In genomic region chr16:83807327-83807709, GRCh38 we compare ENCODE assay signal across 8 cellular contexts. TPM values are rescaled to one million over a fixed set of nuclear protein-coding genes. Genes with fewer than 3 reads are reported as not detected.
DNase-seq lines count a peak whose midpoint lies in the region; ATAC-seq and TF ChIP-seq lines count a peak whose summit lies in the region.

No MANE protein-coding gene starts in this region.

- in situ Hi-C loops in mammary epithelial cell (cut with MboI; ENCODE audit: low sequenced_read_pairs in 2 of 2): no loop called here

- H3K27me3 ChIP-seq in BLaER1 treated with 17β-estradiol and CSF1 and Interleukin-3, amounts not matched to agents 10 nM and 100 nM: no peaks in the 10 kb centered on the region
- H3K27me3 ChIP-seq in mammary epithelial cell (ENCODE audit: insufficient read depth, low read length): no peaks in the 10 kb centered on the region
- no peaks in the 10 kb centered on the region for H3K27me3 ChIP-seq in naive thymus-derived CD4-positive, alpha-beta T cell (ENCODE audit: control insufficient read depth in 2 of 2, insufficient read depth in 2 of 2, low read length in 2 of 2)

- BruUV-seq in mammary epithelial cell (replicated peaks; lab: Mats Ljungman, UMichigan): no TSS peak

- H3K27ac Mint-ChIP-seq in naive thymus-derived CD4-positive, alpha-beta T cell: peak overlapping the region; percentile 87 to 98 (median 94)

- peak overlapping the region in 5 of 10 experiments; percentile 11 to 100 (median 93); a peak in 5 of 20 replicates for H3K4me3 ChIP-seq in BLaER1 treated with 17β-estradiol and CSF1 and Interleukin-3, amounts not matched to agents 10 nM and 100 nM
- peak overlapping the region in 2 of 3 experiments; percentile 17 to 38 for H3K4me3 ChIP-seq in mammary epithelial cell (replicated peaks in 1 of 3; ENCODE audit: insufficient read depth in 1 of 3, low read depth in 2 of 3, low read length in 3 of 3)
- peak overlapping the region; percentile 90 for H3K4me3 ChIP-seq in naive thymus-derived CD4-positive, alpha-beta T cell (ENCODE audit: low read length)

- H3K9me3 Mint-ChIP-seq in naive thymus-derived CD4-positive, alpha-beta T cell: peaks cover 0 to 3% (median 0%) of the 10 kb centered on the region in 11 donors

- H3K79me2 ChIP-seq in mammary epithelial cell (ENCODE audit: insufficient read depth, low read length): peaks cover 38% of the 10 kb centered on the region

- intact Hi-C loops in mammary epithelial cell (cut with micrococcal nuclease): loop anchor here (10.0 kb wide), 1 partner anchor 1173 kb away; no protein-coding TSS in a partner anchor
- intact Hi-C loops in naive thymus-derived CD4-positive, alpha-beta T cell (cut with micrococcal nuclease): loop anchor here (1.0 to 5.0 kb wide), 7 partner anchors 92 to 1637 kb away; partner anchors contain the start of genes DNAAF1 (in 2 of the 2), HSDL1 (in 2 of the 2), MBTPS1 (in 2 of the 2) and TAF1C (in 2 of the 2)

- peaks cover 0 to 12% (median 0%) of the 10 kb centered on the region in 11 experiments; a peak in 3 of 22 replicates for H3K9me3 ChIP-seq in BLaER1 treated with 17β-estradiol and CSF1 and Interleukin-3, amounts not matched to agents 10 nM and 100 nM (replicated peaks in 1 of 11)
- no peaks in the 10 kb centered on the region for H3K9me3 ChIP-seq in mammary epithelial cell (replicated peaks; ENCODE audit: insufficient read depth, low read length)
- H3K9me3 ChIP-seq in naive thymus-derived CD4-positive, alpha-beta T cell (ENCODE audit: control insufficient read depth in 2 of 3, low read length in 3 of 3): no peaks in the 10 kb centered on the region

- H3K36me3 ChIP-seq in BLaER1 treated with 17β-estradiol and CSF1 and Interleukin-3, amounts not matched to agents 10 nM and 100 nM: peaks cover 29 to 33% (median 30%) of the 10 kb centered on the region in 11 experiments
- H3K36me3 ChIP-seq in mammary epithelial cell (ENCODE audit: insufficient read depth, low read length): peaks cover 2% of the 10 kb centered on the region
- H3K36me3 ChIP-seq in naive thymus-derived CD4-positive, alpha-beta T cell (ENCODE audit: control insufficient read depth in 2 of 3, insufficient read depth in 3 of 3, low read length in 3 of 3): peaks cover 0 to 18% (median 3%) of the 10 kb centered on the region in 3 experiments

- no peak for TF ChIP-seq CTCF in mammary epithelial cell (conservative IDR thresholded peaks at IDR 0.05 in 1 of 2, IDR thresholded peaks at IDR 0.05 in 1 of 2; ENCODE audit: extremely low read depth in 1 of 2, insufficient read depth in 1 of 2, low read depth in 1 of 2, low read length in 2 of 2)

- H3K4me1 Mint-ChIP-seq in naive thymus-derived CD4-positive, alpha-beta T cell: peaks cover 19 to 55% (median 48%) of the 10 kb centered on the region in 7 donors

- H3K27me3 Mint-ChIP-seq in naive thymus-derived CD4-positive, alpha-beta T cell: peaks cover 0 to 6% (median 3%) of the 10 kb centered on the region in 5 donors

- DNase-seq in mammary epithelial cell (no peak), NCI-H187 (lab: John Stamatoyannopoulos, UW) (no peak), NCI-H1105 (lab: John Stamatoyannopoulos, UW) (no peak), COLO829 (ENCODE audit: low spot score) (no peak), SIG-M5 (lab: John Stamatoyannopoulos, UW) (no peak)
- no peak for DNase-seq in naive thymus-derived CD4-positive, alpha-beta T cell

- H4K20me1 ChIP-seq in BLaER1 treated with 17β-estradiol and CSF1 and Interleukin-3, amounts not matched to agents 10 nM and 100 nM: peaks cover 20 to 36% (median 31%) of the 10 kb centered on the region in 11 experiments; a peak in 17 of 22 replicates
- no peaks in the 10 kb centered on the region for H4K20me1 ChIP-seq in mammary epithelial cell (ENCODE audit: insufficient read depth, low read length)

- WGBS in mammary epithelial cell (ENCODE audit: low coverage, missing lambda C conversion rate): 80% methylated on average over 6 of the region's 8 CpGs

- H3K4me1 ChIP-seq in BLaER1 treated with 17β-estradiol and CSF1 and Interleukin-3, amounts not matched to agents 10 nM and 100 nM: peaks cover 35 to 80% (median 50%) of the 10 kb centered on the region in 10 experiments
- peaks cover 6% of the 10 kb centered on the region for H3K4me1 ChIP-seq in mammary epithelial cell (ENCODE audit: insufficient read depth, low read length)
- peaks cover 9 to 21% of the 10 kb centered on the region in 2 donors for H3K4me1 ChIP-seq in naive thymus-derived CD4-positive, alpha-beta T cell (ENCODE audit: control insufficient read depth in 2 of 2, insufficient read depth in 2 of 2, low read length in 2 of 2)

- H3K36me3 Mint-ChIP-seq in naive thymus-derived CD4-positive, alpha-beta T cell: peaks cover 0 to 17% (median 13%) of the 10 kb centered on the region in 5 donors

- POLR2A ChIA-PET in naive thymus-derived CD4-positive, alpha-beta T cell (lab: Charles Lee): interaction anchor here (1.1 to 1.5 kb wide), 2 partner anchors 92 to 387 kb away, joined by 3 to 7 read pairs; partner anchors contain the start of gene MLYCD

- peak overlapping the region in 10 of 11 experiments; percentile 26 to 98 (median 66); a peak in 18 of 22 replicates for H3K4me2 ChIP-seq in BLaER1 treated with 17β-estradiol and CSF1 and Interleukin-3, amounts not matched to agents 10 nM and 100 nM
- H3K4me2 ChIP-seq in mammary epithelial cell (ENCODE audit: insufficient read depth, low read depth, low read length): peak overlapping the region; percentile 37

- ATAC-seq in HG02885 (IDR thresholded peaks at IDR 0.05; ENCODE audit: poor library complexity, unreplicated experiment): peak; percentile 3
- no peak for ATAC-seq in naive thymus-derived CD4-positive, alpha-beta T cell

- dilution Hi-C loops in mammary epithelial cell (cut with HindIII; ENCODE audit: low sequenced_read_pairs): no loop called here

- peak overlapping the region in 10 of 11 experiments; percentile 29 to 94 (median 92); a peak in 18 of 22 replicates for H3K27ac ChIP-seq in BLaER1 treated with 17β-estradiol and CSF1 and Interleukin-3, amounts not matched to agents 10 nM and 100 nM
- peak overlapping the region; percentile 9 for H3K27ac ChIP-seq in mammary epithelial cell (ENCODE audit: insufficient read depth, low read depth, low read length)
- peak overlapping the region; percentile 87 for H3K27ac ChIP-seq in naive thymus-derived CD4-positive, alpha-beta T cell (ENCODE audit: low read depth, low read length)

- H2AFZ ChIP-seq in mammary epithelial cell (ENCODE audit: low read depth, low read length): peak overlapping the region; percentile 97

- peak overlapping the region; percentile 91 to 99 (median 98) for H3K4me3 Mint-ChIP-seq in naive thymus-derived CD4-positive, alpha-beta T cell

- no peak overlapping the region for H3K9ac ChIP-seq in BLaER1 treated with 17β-estradiol and CSF1 and Interleukin-3, amounts not matched to agents 10 nM and 100 nM
- no peak overlapping the region for H3K9ac ChIP-seq in mammary epithelial cell (ENCODE audit: insufficient read depth, low read length)

- CTCF ChIA-PET in mammary epithelial cell (lab: Charles Lee; ENCODE audit: low non-redundant PET): no interaction called here
- CTCF ChIA-PET in naive thymus-derived CD4-positive, alpha-beta T cell (lab: Charles Lee): interaction anchor here (1.6 kb wide), 1 partner anchor 17 kb away, joined by 3 read pairs; no protein-coding TSS in a partner anchor

RNA-seq across cellular contexts. Expression of gene HSBP1, which starts 0.5 kb away (rescaled TPM):
- total RNA-seq in mammary epithelial cell: 100 to 1,000 TPM in 1 of 2 donors, 10 to 100 TPM in 1; 17.7 to 130 TPM
- 82.3 TPM for polyA plus RNA-seq in mammary epithelial cell
- polyA minus RNA-seq in mammary epithelial cell: 85.9 TPM
- 10 to 100 TPM; 20.6 to 78.3 (median 32.3) TPM for total RNA-seq in naive thymus-derived CD4-positive, alpha-beta T cell
- 10 to 100 TPM in 1 of 2 donors, 1 to 10 TPM in 1; 5.9 to 28.3 TPM for polyA plus RNA-seq in naive thymus-derived CD4-positive, alpha-beta T cell

Comparison
In these comparisons a context has a peak if more than half of its experiments do, and no peak if none do; other contexts are left out.
1. H3K27ac ChIP-seq: peak in every context shown above with its lines; median percentile 92 in BLaER1 treated with 17β-estradiol and CSF1 and Interleukin-3, amounts not matched to agents 10 nM and 100 nM; 87 in naive thymus-derived CD4-positive, alpha-beta T cell; 9 in mammary epithelial cell.